In the genomic region with DNA sequence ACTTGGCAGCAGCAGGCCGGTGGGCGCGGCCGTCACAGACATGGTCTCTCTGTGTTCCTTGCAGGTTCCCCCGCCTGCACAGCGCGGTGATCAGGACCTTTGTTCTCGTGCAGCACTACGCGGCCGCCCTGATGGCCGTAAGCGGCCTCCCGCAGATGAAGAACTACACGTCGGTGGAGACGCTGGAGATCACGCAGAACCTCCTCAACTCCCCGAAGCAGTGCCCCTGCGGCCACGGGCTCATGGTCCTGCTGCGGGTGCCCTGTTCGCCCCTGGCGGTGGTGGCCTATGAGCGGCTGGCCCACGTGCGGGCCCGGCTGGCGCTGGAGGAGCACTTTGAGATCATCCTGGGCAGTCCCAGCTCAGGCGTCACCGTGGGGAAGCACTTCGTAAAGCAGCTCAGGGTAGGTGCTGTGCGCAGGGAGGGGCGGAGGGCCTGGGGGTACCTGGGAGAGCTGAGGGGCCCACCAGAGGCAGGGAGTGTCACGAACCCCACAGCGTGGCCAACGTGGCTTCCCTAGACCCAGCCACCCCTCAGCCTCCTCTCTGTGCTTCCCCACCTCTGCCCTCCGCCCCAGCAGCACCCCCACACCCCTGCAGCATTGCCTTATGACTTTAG, we compare ENCODE assay signal across 36 cellular contexts. TPM values are rescaled to one million over a fixed set of nuclear protein-coding genes. Genes with fewer than 3 reads are reported as not detected.
"Had no signal": no experiment of that assay in that cellular context is flagged by ENCODE, and none has a peak within 500 bp of the region (broad histone marks: within the 10 kb centered on the region; RNA-seq: fewer than 3 reads in every experiment).

No MANE protein-coding gene starts in this region.

- H3K4me3 ChIP-seq: body of pancreas, breast epithelium, Peyer's patch had no signal

- H3K27me3 ChIP-seq: body of pancreas, breast epithelium, Peyer's patch had no signal

- H3K9me3 Mint-ChIP-seq: activated CD4-positive, alpha-beta memory T cell treated with anti-CD3 and anti-CD28 coated beads, Interleukin-2, amount 10 ng/mL, durations not matched to agents 7 days and 5 days; activated naive CD4-positive, alpha-beta T cell treated with anti-CD3 and anti-CD28 coated beads, Interleukin-2, amount 50 U/mL, for 24 hours; activated naive CD8-positive, alpha-beta T cell treated with anti-CD3 and anti-CD28 coated beads, Interleukin-2, amount 10 ng/mL, durations not matched to agents 7 days and 5 days; activated T-helper 2 cell treated with anti-CD3 and anti-CD28 coated beads, Interferon-gamma antibody, Interleukin-2, Interleukin-4, amounts not matched to agents 10 μg/mL and 5 μg/mL and 100 μg/mL, durations not matched to agents 14 hours and 24 hours and 36 hours had no signal

- H3K27me3 Mint-ChIP-seq: activated naive CD4-positive, alpha-beta T cell treated with anti-CD3 and anti-CD28 coated beads, Interleukin-2, amount 50 U/mL, for 24 hours had no signal

- H3K9me3 ChIP-seq: body of pancreas, breast epithelium, Peyer's patch had no signal

- H3K36me3 Mint-ChIP-seq: activated naive CD4-positive, alpha-beta T cell treated with anti-CD3 and anti-CD28 coated beads, Interleukin-2, amount 50 U/mL, for 24 hours; activated naive CD8-positive, alpha-beta T cell treated with anti-CD3 and anti-CD28 coated beads, Interleukin-2, amount 10 ng/mL, durations not matched to agents 7 days and 5 days had no signal

- H3K4me1 Mint-ChIP-seq: activated CD4-positive, alpha-beta memory T cell treated with anti-CD3 and anti-CD28 coated beads, Interleukin-2, amount 10 ng/mL, durations not matched to agents 7 days and 5 days; activated naive CD4-positive, alpha-beta T cell treated with anti-CD3 and anti-CD28 coated beads, Interleukin-2, amount 50 U/mL, for 24 hours; activated naive CD8-positive, alpha-beta T cell treated with anti-CD3 and anti-CD28 coated beads, Interleukin-2, amount 10 ng/mL, durations not matched to agents 7 days and 5 days had no signal

- DNase-seq: activated CD4-positive, alpha-beta memory T cell treated with anti-CD3 and anti-CD28 coated beads, Interleukin-2, amount 10 ng/mL, durations not matched to agents 7 days and 5 days; activated CD4-positive, alpha-beta T cell treated with anti-CD3 and anti-CD28 coated beads for 1 hour; activated CD4-positive, alpha-beta T cell treated with anti-CD3 and anti-CD28 coated beads for 48 hours; activated CD4-positive, CD25-positive, alpha-beta regulatory T cell; activated gamma-delta T cell; activated naive CD4-positive, alpha-beta T cell treated with Interleukin-2 at 50 U/mL for 16 hours; activated naive CD8-positive, alpha-beta T cell treated with anti-CD3 and anti-CD28 coated beads, Interleukin-2, amount 10 ng/mL, durations not matched to agents 7 days and 5 days; activated T-cell treated with anti-CD3 and anti-CD28 coated beads, Interleukin-2, amount 50 U/mL, for 1 hour; amygdala; body of pancreas; Karpas-422; KBM-7; NCI-H1105 treated with DMSO at 0.1 percent for 48 hours; NCI-H1436; NCI-H1694; NCI-H1930; NCI-H510A; NCI-H526; NCI-H748 treated with DMSO at 0.1 percent for 48 hours; NK-92 treated with Interleukin-12 subunit alpha and Interleukin-12 subunit beta, amount 100 ng/mL, for 24 hours; PC-3; Peyer's patch; RPMI8226; SIG-M5; SW 1271; T-helper 1 cell; T-helper 2 cell; T1000; WERI-Rb-1 had no signal

- H3K4me3 Mint-ChIP-seq: activated CD4-positive, alpha-beta memory T cell treated with anti-CD3 and anti-CD28 coated beads, Interleukin-2, amount 10 ng/mL, durations not matched to agents 7 days and 5 days; activated naive CD4-positive, alpha-beta T cell treated with anti-CD3 and anti-CD28 coated beads, Interleukin-2, amount 50 U/mL, for 24 hours; activated naive CD8-positive, alpha-beta T cell treated with anti-CD3 and anti-CD28 coated beads, Interleukin-2, amount 10 ng/mL, durations not matched to agents 7 days and 5 days had no signal

- H3K4me1 ChIP-seq: body of pancreas, breast epithelium, Peyer's patch had no signal

- H3K27ac ChIP-seq: body of pancreas, Peyer's patch, WERI-Rb-1 had no signal

- H3K27ac Mint-ChIP-seq: activated CD4-positive, alpha-beta memory T cell treated with anti-CD3 and anti-CD28 coated beads, Interleukin-2, amount 10 ng/mL, durations not matched to agents 7 days and 5 days; activated naive CD4-positive, alpha-beta T cell treated with anti-CD3 and anti-CD28 coated beads, Interleukin-2, amount 50 U/mL, for 24 hours; activated naive CD8-positive, alpha-beta T cell treated with anti-CD3 and anti-CD28 coated beads, Interleukin-2, amount 10 ng/mL, durations not matched to agents 7 days and 5 days; activated T-helper 2 cell treated with anti-CD3 and anti-CD28 coated beads, Interferon-gamma antibody, Interleukin-2, Interleukin-4, amounts not matched to agents 10 μg/mL and 5 μg/mL and 100 μg/mL, durations not matched to agents 14 hours and 24 hours and 36 hours had no signal

- ATAC-seq: body of pancreas, PC-3 had no signal

- H3K36me3 ChIP-seq: breast epithelium, Peyer's patch, WERI-Rb-1 had no signal

RNA-seq across cellular contexts. Expression of a gene that starts 59.3 kb away (rescaled TPM):
- total RNA-seq: activated CD4-positive, alpha-beta memory T cell treated with anti-CD3 and anti-CD28 coated beads, Interleukin-2, amount 10 ng/mL, durations not matched to agents 7 days and 5 days; activated CD8-positive, alpha-beta memory T cell treated with anti-CD3 and anti-CD28 coated beads for 36 hours; activated naive CD8-positive, alpha-beta T cell treated with anti-CD3 and anti-CD28 coated beads, Interleukin-2, amount 10 ng/mL, durations not matched to agents 7 days and 5 days; activated T-helper 2 cell treated with anti-CD3 and anti-CD28 coated beads, Interferon-gamma antibody, Interleukin-2, Interleukin-4, amounts not matched to agents 10 μg/mL and 5 μg/mL and 100 μg/mL, durations not matched to agents 14 hours and 24 hours and 36 hours; astrocyte; body of pancreas; cardiac septum; MCF 10A; PC-3; Peyer's patch had no signal
